ENCODE assay signal across 29 cellular contexts in the genomic region with DNA sequence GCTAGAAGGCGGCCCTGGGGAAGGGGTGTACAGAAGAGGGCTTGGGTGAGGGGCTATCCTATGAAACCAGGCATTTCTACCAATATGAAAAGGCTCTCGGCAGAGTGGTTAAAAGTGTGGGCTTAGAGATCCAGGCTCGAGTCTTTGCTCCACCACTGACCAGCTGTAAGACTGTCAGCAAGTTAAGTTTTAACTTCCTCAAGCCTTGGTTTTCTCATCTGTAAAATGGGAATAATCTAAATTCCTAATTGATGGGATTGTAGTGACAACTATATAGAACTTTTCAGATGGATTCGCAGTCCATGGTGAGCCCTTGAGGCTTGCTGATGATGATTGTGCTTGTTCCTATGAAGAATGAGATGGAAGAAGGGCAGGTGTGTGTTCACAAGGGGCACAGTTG.
"Had no signal": no experiment of that assay in that cellular context is flagged by ENCODE, and none has a peak within 500 bp of the region (broad histone marks: within the 10 kb centered on the region; RNA-seq: fewer than 3 reads in every experiment).

No MANE protein-coding gene starts in this region.

- H3K4me1 Mint-ChIP-seq: stimulated activated naive CD8-positive, alpha-beta T cell treated with anti-CD3 and anti-CD28 coated beads, Interleukin-15, amount 100 ng/mL, for 72 hours had no signal

- FAIRE-seq: colon, urothelium cell line had no signal

- H3K4me3 Mint-ChIP-seq: naive thymus-derived CD8-positive, alpha-beta T cell; nephron progenitor cell; stimulated activated naive CD8-positive, alpha-beta T cell treated with anti-CD3 and anti-CD28 coated beads, Interleukin-15, amount 100 ng/mL, for 72 hours had no signal

- H3K9me3 Mint-ChIP-seq: immature natural killer cell; naive thymus-derived CD8-positive, alpha-beta T cell; nephron progenitor cell; stimulated activated naive CD8-positive, alpha-beta T cell treated with anti-CD3 and anti-CD28 coated beads, Interleukin-15, amount 100 ng/mL, for 72 hours had no signal

- H3K36me3 ChIP-seq: esophagus muscularis mucosa, lower lobe of right lung, ovary, tibial artery, upper lobe of left lung had no signal

- H3K36me3 Mint-ChIP-seq: immature natural killer cell; naive thymus-derived CD8-positive, alpha-beta T cell had no signal

- ATAC-seq: left colon; left ventricle myocardium superior; lower lobe of right lung; naive thymus-derived CD8-positive, alpha-beta T cell; sciatic nerve had no signal

- H3K9me3 ChIP-seq: esophagus muscularis mucosa, lower lobe of right lung, ovary, tibial artery, upper lobe of left lung had no signal

- H3K27me3 ChIP-seq: dorsolateral prefrontal cortex, ovary, upper lobe of left lung had no signal

- H3K27ac ChIP-seq: dorsolateral prefrontal cortex, esophagus muscularis mucosa, lower lobe of right lung, ovary, tibial artery, upper lobe of left lung had no signal

- H3K27ac Mint-ChIP-seq: naive thymus-derived CD8-positive, alpha-beta T cell; nephron progenitor cell had no signal

- H3K4me3 ChIP-seq: dorsolateral prefrontal cortex, esophagus muscularis mucosa, lower lobe of right lung, ovary, smooth muscle cell, tibial artery, upper lobe of left lung had no signal

- DNase-seq: dorsolateral prefrontal cortex; effector CD4-positive, alpha-beta T cell; foreskin melanocyte; hypothalamus; islet precursor cell; kidney glomerular epithelial cell; left colon; left ventricle myocardium superior; lower lobe of right lung; naive thymus-derived CD8-positive, alpha-beta T cell; nephron progenitor cell; nucleus accumbens; ovary; posterior cingulate gyrus; retina; stimulated activated CD4-positive, alpha-beta T cell treated with anti-CD3 and anti-CD28 coated beads, Interleukin-12 subunit alpha, Interleukin-12 subunit beta, amount 100 ng/mL, for 4 hours; stimulated activated CD4-positive, alpha-beta T cell treated with anti-CD3 and anti-CD28 coated beads, Interleukin-1b, Interleukin-23, amount 100 ng/mL, for 48 hours; stimulated activated CD4-positive, alpha-beta T cell treated with anti-CD3 and anti-CD28 coated beads, Interleukin-4, amount 100 ng/mL, for 1 hour; stimulated activated CD8-positive, alpha-beta memory T cell treated with anti-CD3 and anti-CD28 coated beads, Interleukin-4, amount 100 ng/mL, for 48 hours; stimulated activated naive CD4-positive, alpha-beta T cell; stimulated activated naive CD8-positive, alpha-beta T cell treated with anti-CD3 and anti-CD28 coated beads, Interleukin-15, amount 100 ng/mL, for 72 hours; tibial artery; upper lobe of left lung had no signal

- H3K4me2 ChIP-seq: smooth muscle cell had no signal

- H3K4me1 ChIP-seq: lower lobe of right lung, tibial artery had no signal
